ENCODE assay signal across 24 cellular contexts in the genomic region with DNA sequence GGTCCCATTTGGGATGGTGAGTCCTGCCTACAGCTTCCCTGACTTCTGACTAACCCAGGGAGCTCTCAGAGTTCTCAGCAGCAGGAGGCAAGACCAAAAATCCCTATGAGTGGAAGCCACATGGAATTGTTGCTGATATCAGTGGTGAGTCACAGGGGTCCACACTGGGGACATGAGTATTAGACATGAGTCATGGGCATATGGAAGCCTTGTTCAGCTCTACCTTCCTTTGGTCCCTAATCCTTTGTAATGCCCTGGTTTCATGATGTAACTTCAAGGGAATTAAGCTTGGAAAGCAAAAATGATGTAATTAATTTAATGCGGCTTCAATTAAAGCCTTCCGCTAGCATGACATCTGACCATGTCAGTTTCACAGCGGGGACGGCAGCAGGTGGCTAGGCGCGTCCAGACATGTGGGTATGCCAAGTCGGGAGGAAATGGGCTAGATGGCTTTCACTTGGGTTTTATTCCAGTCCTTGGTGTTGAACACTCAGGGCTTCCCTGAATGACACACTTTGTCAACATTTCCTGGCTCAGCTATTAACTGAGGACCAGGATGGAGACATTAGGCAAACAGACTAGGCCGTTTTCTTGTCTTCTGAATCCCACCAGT.
DNase-seq lines count a peak whose midpoint lies in the region; ATAC-seq and TF ChIP-seq lines count a peak whose summit lies in the region.
"Had no signal": no experiment of that assay in that cellular context is flagged by ENCODE, and none has a peak within 500 bp of the region (broad histone marks: within the 10 kb centered on the region; RNA-seq: fewer than 3 reads in every experiment).

No MANE protein-coding gene starts in this region.

- no peaks in the 10 kb centered on the region for H3K9me3 ChIP-seq in HEK293 (ENCODE audit: control insufficient read depth, insufficient read depth, low read depth, low read length)
- H3K9me3 ChIP-seq in neural progenitor cell (ENCODE audit: low read depth): no peaks in the 10 kb centered on the region
- H3K9me3 ChIP-seq: BE2C, prostate gland had no signal

- no peak overlapping the region for H3K4me2 ChIP-seq in neural progenitor cell

- H3K4me3 Mint-ChIP-seq in neural progenitor cell: no peak overlapping the region
- H3K4me3 Mint-ChIP-seq: activated naive CD8-positive, alpha-beta T cell treated with anti-CD3 and anti-CD28 coated beads, Interleukin-2, amount 50 U/mL, for 24 hours; activated T-helper 17 cell treated with anti-CD3 and anti-CD28 coated beads, Interleukin-2, amount 50 U/mL, for 72 hours; immature natural killer cell; natural killer cell treated with Interleukin-12 subunit alpha and Interleukin-12 subunit beta and Interleukin-15 and Interleukin-18, amount 100 ng/mL, for 72 hours had no signal

- H2AFZ ChIP-seq in neural progenitor cell (replicated peaks): no peak overlapping the region

- H3K4me1 Mint-ChIP-seq in neural progenitor cell: peaks cover 9% of the 10 kb centered on the region
- H3K4me1 Mint-ChIP-seq: activated naive CD8-positive, alpha-beta T cell treated with anti-CD3 and anti-CD28 coated beads, Interleukin-2, amount 50 U/mL, for 24 hours; activated T-helper 17 cell treated with anti-CD3 and anti-CD28 coated beads, Interleukin-2, amount 50 U/mL, for 72 hours; immature natural killer cell had no signal

- H3K27ac Mint-ChIP-seq in neural progenitor cell: peak overlapping the region; percentile 33
- H3K27ac Mint-ChIP-seq: activated naive CD8-positive, alpha-beta T cell treated with anti-CD3 and anti-CD28 coated beads, Interleukin-2, amount 50 U/mL, for 24 hours; activated T-helper 17 cell treated with anti-CD3 and anti-CD28 coated beads, Interleukin-2, amount 50 U/mL, for 72 hours; immature natural killer cell; natural killer cell treated with Interleukin-12 subunit alpha and Interleukin-12 subunit beta and Interleukin-15 and Interleukin-18, amount 100 ng/mL, for 72 hours had no signal

- H3K36me3 Mint-ChIP-seq in neural progenitor cell: peaks cover 14% of the 10 kb centered on the region
- H3K36me3 Mint-ChIP-seq: natural killer cell treated with Interleukin-12 subunit alpha and Interleukin-12 subunit beta and Interleukin-15 and Interleukin-18, amount 100 ng/mL, for 72 hours had no signal

- H3K9ac ChIP-seq in neural progenitor cell: no peak overlapping the region

- H3K9me3 Mint-ChIP-seq in neural progenitor cell: peaks cover 46% of the 10 kb centered on the region
- H3K9me3 Mint-ChIP-seq: activated naive CD8-positive, alpha-beta T cell treated with anti-CD3 and anti-CD28 coated beads, Interleukin-2, amount 50 U/mL, for 24 hours; activated T-helper 17 cell treated with anti-CD3 and anti-CD28 coated beads, Interleukin-2, amount 50 U/mL, for 72 hours; natural killer cell treated with Interleukin-12 subunit alpha and Interleukin-12 subunit beta and Interleukin-15 and Interleukin-18, amount 100 ng/mL, for 72 hours had no signal

- no peak overlapping the region for H3K4me3 ChIP-seq in HEK293 (ENCODE audit: low read depth, low read length)
- H3K4me3 ChIP-seq in neural progenitor cell: no peak overlapping the region
- H3K4me3 ChIP-seq: dorsolateral prefrontal cortex, esophagus squamous epithelium, prostate gland had no signal

- ATAC-seq in GM18867 (IDR thresholded peaks at IDR 0.05; ENCODE audit: unreplicated experiment): no peak
- no peak for ATAC-seq in GM19452 (IDR thresholded peaks at IDR 0.05; ENCODE audit: unreplicated experiment)
- ATAC-seq: activated naive CD8-positive, alpha-beta T cell treated with anti-CD3 and anti-CD28 coated beads, Interleukin-2, amount 50 U/mL, for 24 hours; activated T-helper 17 cell treated with anti-CD3 and anti-CD28 coated beads, Interleukin-2, amount 50 U/mL, for 72 hours; natural killer cell treated with Interleukin-12 subunit alpha and Interleukin-12 subunit beta and Interleukin-15 and Interleukin-18, amount 100 ng/mL, for 72 hours; PC-3 had no signal

- no peaks in the 10 kb centered on the region for H3K4me1 ChIP-seq in HEK293 (ENCODE audit: control insufficient read depth, insufficient read depth, low read length)
- peaks cover 10% of the 10 kb centered on the region for H3K4me1 ChIP-seq in neural progenitor cell
- H3K4me1 ChIP-seq: BE2C, esophagus squamous epithelium, prostate gland had no signal

- H3F3A ChIP-seq in neural progenitor cell (ENCODE audit: low read depth): peaks cover 13% of the 10 kb centered on the region

- H3K27me3 Mint-ChIP-seq in neural progenitor cell (ENCODE audit: insufficient read depth, low read depth): peaks cover 11% of the 10 kb centered on the region

- DNase-seq in NCI-H146 treated with DMSO at 0.1 percent for 48 hours (lab: John Stamatoyannopoulos, UW; ENCODE audit: unreplicated experiment) (peak; percentile 54), astrocyte of the hippocampus (ENCODE audit: low read depth, low spot score) (peak; percentile 79), neural progenitor cell (ENCODE audit: low spot score) (no peak), GM19238 (ENCODE audit: insufficient read length, low spot score) (no peak)
- DNase-seq: activated naive CD8-positive, alpha-beta T cell treated with anti-CD3 and anti-CD28 coated beads, Interleukin-2, amount 50 U/mL, for 24 hours; BE2C; Calu3; caudate nucleus; dorsolateral prefrontal cortex; esophagus squamous epithelium; head of caudate nucleus; immature natural killer cell; mesenchymal stem cell; NCI-H2029; NCI-H526 treated with DMSO at 0.1 percent for 48 hours; PC-3; substantia nigra; T-helper 9 cell had no signal

- H3K27me3 ChIP-seq in neural progenitor cell: no peaks in the 10 kb centered on the region
- H3K27me3 ChIP-seq: BE2C, dorsolateral prefrontal cortex, esophagus squamous epithelium had no signal

- POLR2A ChIA-PET in HEK293 (lab: Yijun Ruan, JAX): no interaction called here

- no peaks in the 10 kb centered on the region for H4K20me1 ChIP-seq in neural progenitor cell (ENCODE audit: low read depth)

- H3K79me2 ChIP-seq in neural progenitor cell (ENCODE audit: low read depth): no peaks in the 10 kb centered on the region

- no peak overlapping the region for H3K27ac ChIP-seq in HEK293 (ENCODE audit: extremely low read depth, low read depth, low read length)
- no peak overlapping the region for H3K27ac ChIP-seq in neural progenitor cell
- H3K27ac ChIP-seq: dorsolateral prefrontal cortex, esophagus squamous epithelium, prostate gland had no signal

- TF ChIP-seq CTCF in HEK293 (tag by site-specific recombination; IDR thresholded peaks at IDR 0.05) (no peak), neural progenitor cell (IDR thresholded peaks at IDR 0.05) (no peak)

- CTCF ChIA-PET in HEK293 (lab: Yijun Ruan, JAX): interaction anchor here (0.5 to 0.7 kb wide), 2 partner anchors 178 to 241 kb away, joined by 3 read pairs; no protein-coding TSS in a partner anchor

- H3K36me3 ChIP-seq in HEK293 (ENCODE audit: control insufficient read depth in 2 of 2, insufficient read depth in 1 of 2, low read length in 2 of 2) (no peaks in the 10 kb centered on the region), neural progenitor cell (no peaks in the 10 kb centered on the region)
- H3K36me3 ChIP-seq: BE2C, esophagus squamous epithelium, prostate gland had no signal

TF ChIP-seq in HEK293, 187 proteins besides CTCF, POLR2A, EP300 and RAD21 (continues in another document):
- TF ChIP-seq ZNF629 (tag by site-specific recombination; IDR thresholded peaks at IDR 0.05) (peak; percentile 93), REPIN1 (tag by site-specific recombination; IDR thresholded peaks at IDR 0.05; ENCODE audit: low read depth) (no peak), ZEB2 (tag by site-specific recombination; IDR thresholded peaks at IDR 0.05) (peak; percentile 70), ZNF423 (tag by site-specific recombination; IDR thresholded peaks at IDR 0.05) (no peak), SCRT2 (tag by site-specific recombination; IDR thresholded peaks at IDR 0.05) (peak; percentile 94), ZNF548 (tag by site-specific recombination; IDR thresholded peaks at IDR 0.05) (0 out of 2 replicates have a peak, but pooled peaks have one; percentile 10), ZNF37A (tag by site-specific recombination; IDR thresholded peaks at IDR 0.05) (no peak)
- TF ChIP-seq, protein P1, sequence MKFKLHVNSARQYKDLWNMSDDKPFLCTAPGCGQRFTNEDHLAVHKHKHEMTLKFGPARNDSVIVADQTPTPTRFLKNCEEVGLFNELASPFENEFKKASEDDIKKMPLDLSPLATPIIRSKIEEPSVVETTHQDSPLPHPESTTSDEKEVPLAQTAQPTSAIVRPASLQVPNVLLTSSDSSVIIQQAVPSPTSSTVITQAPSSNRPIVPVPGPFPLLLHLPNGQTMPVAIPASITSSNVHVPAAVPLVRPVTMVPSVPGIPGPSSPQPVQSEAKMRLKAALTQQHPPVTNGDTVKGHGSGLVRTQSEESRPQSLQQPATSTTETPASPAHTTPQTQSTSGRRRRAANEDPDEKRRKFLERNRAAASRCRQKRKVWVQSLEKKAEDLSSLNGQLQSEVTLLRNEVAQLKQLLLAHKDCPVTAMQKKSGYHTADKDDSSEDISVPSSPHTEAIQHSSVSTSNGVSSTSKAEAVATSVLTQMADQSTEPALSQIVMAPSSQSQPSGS (tag by site-specific recombination; IDR thresholded peaks at IDR 0.05; ENCODE audit: low read depth): peak; percentile 86
- TF ChIP-seq, protein P2, sequence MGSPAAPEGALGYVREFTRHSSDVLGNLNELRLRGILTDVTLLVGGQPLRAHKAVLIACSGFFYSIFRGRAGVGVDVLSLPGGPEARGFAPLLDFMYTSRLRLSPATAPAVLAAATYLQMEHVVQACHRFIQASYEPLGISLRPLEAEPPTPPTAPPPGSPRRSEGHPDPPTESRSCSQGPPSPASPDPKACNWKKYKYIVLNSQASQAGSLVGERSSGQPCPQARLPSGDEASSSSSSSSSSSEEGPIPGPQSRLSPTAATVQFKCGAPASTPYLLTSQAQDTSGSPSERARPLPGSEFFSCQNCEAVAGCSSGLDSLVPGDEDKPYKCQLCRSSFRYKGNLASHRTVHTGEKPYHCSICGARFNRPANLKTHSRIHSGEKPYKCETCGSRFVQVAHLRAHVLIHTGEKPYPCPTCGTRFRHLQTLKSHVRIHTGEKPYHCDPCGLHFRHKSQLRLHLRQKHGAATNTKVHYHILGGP (tag by site-specific recombination; IDR thresholded peaks at IDR 0.05): peak; percentile 60; the same call in 1 of the 2 replicates
- TF ChIP-seq, protein P3, sequence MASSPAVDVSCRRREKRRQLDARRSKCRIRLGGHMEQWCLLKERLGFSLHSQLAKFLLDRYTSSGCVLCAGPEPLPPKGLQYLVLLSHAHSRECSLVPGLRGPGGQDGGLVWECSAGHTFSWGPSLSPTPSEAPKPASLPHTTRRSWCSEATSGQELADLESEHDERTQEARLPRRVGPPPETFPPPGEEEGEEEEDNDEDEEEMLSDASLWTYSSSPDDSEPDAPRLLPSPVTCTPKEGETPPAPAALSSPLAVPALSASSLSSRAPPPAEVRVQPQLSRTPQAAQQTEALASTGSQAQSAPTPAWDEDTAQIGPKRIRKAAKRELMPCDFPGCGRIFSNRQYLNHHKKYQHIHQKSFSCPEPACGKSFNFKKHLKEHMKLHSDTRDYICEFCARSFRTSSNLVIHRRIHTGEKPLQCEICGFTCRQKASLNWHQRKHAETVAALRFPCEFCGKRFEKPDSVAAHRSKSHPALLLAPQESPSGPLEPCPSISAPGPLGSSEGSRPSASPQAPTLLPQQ (tag by site-specific recombination; IDR thresholded peaks at IDR 0.05): peak; percentile 49; the same call in 1 of the 2 replicates

Comparison
In these comparisons a context has a peak if more than half of its experiments do, and no peak if none do; other contexts are left out.
1. DNase-seq: peak in NCI-H146 treated with DMSO at 0.1 percent for 48 hours (single experiment) and astrocyte of the hippocampus (single experiment); none in neural progenitor cell (single experiment) and GM19238 (single experiment).